Comparison of ENCODE assay signal across 8 cellular contexts in genomic region chr3:128726691-128727031, GRCh38. TPM values are rescaled to one million over a fixed set of nuclear protein-coding genes. Genes with fewer than 3 reads are reported as not detected.
A peak's percentile ranks its signal among the peaks of the same experiment; 100 is the strongest.
DNase-seq lines count a peak whose midpoint lies in the region; ATAC-seq and TF ChIP-seq lines count a peak whose summit lies in the region.

No MANE protein-coding gene starts in this region.

- H3K36me3 Mint-ChIP-seq in activated naive CD8-positive, alpha-beta T cell treated with anti-CD3 and anti-CD28 coated beads, Interleukin-2, amount 50 U/mL, for 24 hours (ENCODE audit: low read depth): peaks cover 39% of the 10 kb centered on the region
- no peaks in the 10 kb centered on the region for H3K36me3 Mint-ChIP-seq in osteocyte (ENCODE audit: unreplicated experiment)

- H3K9me3 Mint-ChIP-seq in activated naive CD8-positive, alpha-beta T cell treated with anti-CD3 and anti-CD28 coated beads, Interleukin-2, amount 50 U/mL, for 24 hours: no peaks in the 10 kb centered on the region
- no peaks in the 10 kb centered on the region for H3K9me3 Mint-ChIP-seq in osteocyte (ENCODE audit: unreplicated experiment)

- TF ChIP-seq CTCF in osteocyte (IDR thresholded peaks at IDR 0.05): no peak
- no peak for TF ChIP-seq CTCF in tibial nerve (IDR thresholded peaks at IDR 0.05)

- DNase-seq in Daoy (ENCODE audit: low read depth) (peak; percentile 75), SJSA1 (ENCODE audit: low read depth in 1 of 2, low spot score in 2 of 2) (peak; percentile 49 to 69), Right ventricle myocardium superior (peak; percentile 63), osteocyte (ENCODE audit: extremely low spot score, unreplicated experiment) (peak; percentile 84), tibial nerve (ENCODE audit: low spot score in 2 of 2) (peak; percentile 48 to 50)
- peak; percentile 63 for DNase-seq in activated naive CD8-positive, alpha-beta T cell treated with anti-CD3 and anti-CD28 coated beads, Interleukin-2, amount 50 U/mL, for 24 hours

- no peaks in the 10 kb centered on the region for H3K27me3 Mint-ChIP-seq in activated naive CD8-positive, alpha-beta T cell treated with anti-CD3 and anti-CD28 coated beads, Interleukin-2, amount 50 U/mL, for 24 hours
- peaks cover 4% of the 10 kb centered on the region for H3K27me3 Mint-ChIP-seq in osteocyte (ENCODE audit: unreplicated experiment)

- H3K4me1 ChIP-seq in SJSA1 (replicated peaks) (peaks cover 29% of the 10 kb centered on the region), tibial nerve (peaks cover 0 to 53% (median 28%) of the 10 kb centered on the region in 4 donors)

- H3K9me3 ChIP-seq in SJSA1 (replicated peaks) (no peaks in the 10 kb centered on the region), tibial nerve (no peaks in the 10 kb centered on the region)

- H3K27ac ChIP-seq in SJSA1: peak overlapping the region; percentile 88
- H3K27ac ChIP-seq in tibial nerve: peak overlapping the region; percentile 94 to 100 (median 97)

- ATAC-seq in HG02885 (IDR thresholded peaks at IDR 0.05; ENCODE audit: poor library complexity, unreplicated experiment) (peak; percentile 15), Right ventricle myocardium superior (ENCODE audit: poor library complexity) (peak; percentile 16), HG03342 (IDR thresholded peaks at IDR 0.05; ENCODE audit: unreplicated experiment) (no peak)
- ATAC-seq in activated naive CD8-positive, alpha-beta T cell treated with anti-CD3 and anti-CD28 coated beads, Interleukin-2, amount 50 U/mL, for 24 hours: peak; percentile 68

- H3K36me3 ChIP-seq in SJSA1 (peaks cover 17% of the 10 kb centered on the region), tibial nerve (no peaks in the 10 kb centered on the region)

- H3K4me3 Mint-ChIP-seq in activated naive CD8-positive, alpha-beta T cell treated with anti-CD3 and anti-CD28 coated beads, Interleukin-2, amount 50 U/mL, for 24 hours: peak overlapping the region; percentile 97
- peak overlapping the region; percentile 93 for H3K4me3 Mint-ChIP-seq in osteocyte (ENCODE audit: unreplicated experiment)

- H3K27me3 ChIP-seq in SJSA1 (replicated peaks): no peaks in the 10 kb centered on the region
- H3K27me3 ChIP-seq in tibial nerve: no peaks in the 10 kb centered on the region

- peak; percentile 18 to 70 for TF ChIP-seq EP300 in tibial nerve (IDR thresholded peaks at IDR 0.05)

- WGBS in tibial nerve, 2 donors: 0% methylated on average over 13 to 24 of the region's 24 CpGs

- H3K27ac Mint-ChIP-seq in activated naive CD8-positive, alpha-beta T cell treated with anti-CD3 and anti-CD28 coated beads, Interleukin-2, amount 50 U/mL, for 24 hours: peak overlapping the region; percentile 90
- H3K27ac Mint-ChIP-seq in osteocyte (ENCODE audit: unreplicated experiment): peak overlapping the region; percentile 81

- H3K4me1 Mint-ChIP-seq in activated naive CD8-positive, alpha-beta T cell treated with anti-CD3 and anti-CD28 coated beads, Interleukin-2, amount 50 U/mL, for 24 hours: peaks cover 61% of the 10 kb centered on the region
- peaks cover 52% of the 10 kb centered on the region for H3K4me1 Mint-ChIP-seq in osteocyte (ENCODE audit: unreplicated experiment)

- TF ChIP-seq POLR2A in tibial nerve (IDR thresholded peaks at IDR 0.05): no peak

- intact Hi-C loops in Right ventricle myocardium superior (cut with DNase I): loop anchor here (10.0 kb wide), 1 partner anchor 68 kb away; no protein-coding TSS in a partner anchor

- H3K4me3 ChIP-seq in SJSA1: peak overlapping the region; percentile 82
- H3K4me3 ChIP-seq in tibial nerve: peak overlapping the region; percentile 72 to 100 (median 96)

RNA-seq across cellular contexts. Expression of gene RAB7A, which starts 0.7 kb away (rescaled TPM):
- total RNA-seq in Daoy (2014; rRNA removed; shearing (Covaris generic)): 42.7 and 49.5 TPM in 2 replicates
- total RNA-seq in SJSA1 (2014; rRNA removed; shearing (Covaris generic)): 31.5 and 50.8 TPM in 2 replicates
- 240 TPM for total RNA-seq in Right ventricle myocardium superior
- total RNA-seq in osteocyte: 265 and 284 TPM in 2 replicates
- 100 to 1,000 TPM in 3 of 4 donors, 10 to 100 TPM in 1; 89.2 to 128 (median 114) TPM for total RNA-seq in tibial nerve
